ENCODE assay signal across 22 cellular contexts in the genomic region with DNA sequence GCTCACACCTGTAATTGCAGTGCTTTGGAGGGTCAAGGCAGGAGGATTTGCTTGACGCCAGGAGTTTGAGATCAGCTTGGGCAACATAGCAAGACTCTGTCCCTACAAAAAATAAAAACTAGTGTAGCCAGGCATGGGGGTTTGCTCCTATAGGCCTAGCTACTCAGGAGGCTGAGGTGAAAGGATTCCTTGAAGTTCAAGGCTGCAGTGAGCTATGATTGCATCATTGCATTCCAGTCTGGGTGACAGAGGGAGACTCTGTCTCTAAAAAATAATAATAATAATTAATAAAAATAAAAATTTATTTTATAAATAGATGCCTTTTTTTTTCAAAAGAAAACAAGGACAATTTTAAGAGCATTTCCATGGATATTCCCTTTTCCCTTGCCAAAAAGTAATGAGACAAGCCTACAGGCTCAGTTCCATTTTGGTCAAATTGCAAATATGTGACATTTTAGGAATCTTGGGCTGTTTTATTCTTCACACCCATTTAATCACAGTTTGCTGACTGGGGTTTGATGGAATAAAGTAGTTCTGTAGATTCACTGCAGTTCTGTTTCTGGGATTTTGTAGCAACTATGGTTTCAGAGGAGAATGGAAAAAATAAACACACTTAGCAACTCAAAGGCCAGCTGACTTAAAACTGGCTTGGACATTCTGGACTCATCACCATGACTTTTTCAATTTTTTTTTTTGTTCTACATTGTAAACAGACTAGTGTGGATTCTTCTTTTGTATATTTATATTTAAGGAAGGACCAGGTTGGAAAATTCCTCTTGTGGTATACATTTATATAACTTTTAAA. TPM values are rescaled to one million over a fixed set of nuclear protein-coding genes. Genes with fewer than 3 reads are reported as not detected.
A peak's percentile ranks its signal among the peaks of the same experiment; 100 is the strongest.
DNase-seq lines count a peak whose midpoint lies in the region; ATAC-seq and TF ChIP-seq lines count a peak whose summit lies in the region.
"Had no signal": no experiment of that assay in that cellular context is flagged by ENCODE, and none has a peak within 500 bp of the region (broad histone marks: within the 10 kb centered on the region; RNA-seq: fewer than 3 reads in every experiment).

No MANE protein-coding gene starts in this region.

- DNase-seq in AG20443 (ENCODE audit: low spot score) (peak; percentile 11), adrenal gland (peak in 4 of 7 donors; percentile 14 to 29 (median 22)), iris pigment epithelial cell (ENCODE audit: low read depth) (peak; percentile 17), osteoblast (ENCODE audit: insufficient read length, low spot score, missing footprints) (peak; percentile 30), foreskin keratinocyte (no peak), chondrocyte (ENCODE audit: low spot score) (no peak)
- no peak for DNase-seq in stimulated activated CD4-positive, alpha-beta T cell treated with anti-CD3 and anti-CD28 coated beads, Interleukin-4, amount 100 ng/mL, for 4 hours
- DNase-seq: Calu3; CD8-positive, alpha-beta memory T cell; DMS79 treated with DMSO at 0.1 percent for 48 hours; GF-D8; KG1; MG63; NCI-H1105 treated with DMSO at 0.1 percent for 48 hours; NCI-H146; NCI-H2029; NCI-H446 treated with DMSO at 0.1 percent for 48 hours; NCI-H526 treated with DMSO at 0.1 percent for 48 hours; Right ventricle myocardium superior; RPMI8226 had no signal

- H3K9me3 ChIP-seq in adrenal gland (replicated peaks in 1 of 3) (no peaks in the 10 kb centered on the region), osteoblast (ENCODE audit: low read depth, low read length) (no peaks in the 10 kb centered on the region)
- H3K9me3 ChIP-seq: MG63 had no signal

- H3K27ac ChIP-seq in adrenal gland = no peak overlapping the region
- H3K27ac ChIP-seq in osteoblast (ENCODE audit: low read depth, low read length) = no peak overlapping the region
- no peak overlapping the region for H3K27ac ChIP-seq in foreskin keratinocyte

- H2AFZ ChIP-seq in osteoblast (ENCODE audit: low read length) = no peak overlapping the region

- H3K79me2 ChIP-seq in osteoblast (ENCODE audit: insufficient read depth, low read length) = no peaks in the 10 kb centered on the region

- H3K36me3 ChIP-seq in adrenal gland (replicated peaks in 1 of 2) (no peaks in the 10 kb centered on the region), osteoblast (ENCODE audit: insufficient read depth, low read length) (no peaks in the 10 kb centered on the region)
- H3K36me3 ChIP-seq: MG63 had no signal

- H3K9me3 Mint-ChIP-seq in chondrocyte (ENCODE audit: low read depth) = no peaks in the 10 kb centered on the region
- H3K9me3 Mint-ChIP-seq: CD8-positive, alpha-beta memory T cell had no signal

- no peaks in the 10 kb centered on the region for H3K27me3 Mint-ChIP-seq in chondrocyte (ENCODE audit: low read depth)
- H3K27me3 Mint-ChIP-seq: B cell had no signal

- H3K27me3 ChIP-seq in adrenal gland (no peaks in the 10 kb centered on the region), osteoblast (ENCODE audit: insufficient read depth, low read length) (no peaks in the 10 kb centered on the region), foreskin keratinocyte (no peaks in the 10 kb centered on the region)
- H3K27me3 ChIP-seq: MG63 had no signal

- TF ChIP-seq CTCF in adrenal gland (IDR thresholded peaks at IDR 0.05) (no peak), osteoblast (IDR thresholded peaks at IDR 0.05; ENCODE audit: extremely low read depth, low read depth, low read length) (no peak), foreskin keratinocyte (conservative IDR thresholded peaks at IDR 0.05) (no peak), chondrocyte (IDR thresholded peaks at IDR 0.05) (no peak)

- H4K20me1 ChIP-seq in osteoblast (ENCODE audit: insufficient read depth, low read length) = no peaks in the 10 kb centered on the region

- 62 to 80% (median 67%) methylated on average over 1 of the region's 1 CpG for WGBS in adrenal gland, 4 donors

- no peaks in the 10 kb centered on the region for H3K36me3 Mint-ChIP-seq in chondrocyte (ENCODE audit: low read depth)
- H3K36me3 Mint-ChIP-seq: CD14-positive monocyte; CD8-positive, alpha-beta memory T cell had no signal

- intact Hi-C loops in adrenal gland (cut with DNase I) = no loop called here

- no peak overlapping the region for H3K4me2 ChIP-seq in osteoblast (ENCODE audit: insufficient read depth, low read length)

- peaks cover 4% of the 10 kb centered on the region for H3K4me1 Mint-ChIP-seq in chondrocyte (ENCODE audit: low read depth)
- H3K4me1 Mint-ChIP-seq: B cell; CD14-positive monocyte; CD8-positive, alpha-beta memory T cell had no signal

- H3K4me1 ChIP-seq in adrenal gland (replicated peaks in 1 of 2) (peaks cover 0 to 4% of the 10 kb centered on the region in 2 donors), osteoblast (ENCODE audit: insufficient read depth, low read length) (no peaks in the 10 kb centered on the region), foreskin keratinocyte (no peaks in the 10 kb centered on the region)

- no peak overlapping the region for H3K27ac Mint-ChIP-seq in chondrocyte (ENCODE audit: unreplicated experiment)
- H3K27ac Mint-ChIP-seq: B cell; CD14-positive monocyte; CD8-positive, alpha-beta memory T cell had no signal

- ATAC-seq in foreskin keratinocyte = no peak

- no peak for TF ChIP-seq POLR2A in adrenal gland (IDR thresholded peaks at IDR 0.05)

- H3K4me3 Mint-ChIP-seq in chondrocyte (ENCODE audit: unreplicated experiment) = no peak overlapping the region
- H3K4me3 Mint-ChIP-seq: B cell; CD14-positive monocyte; CD8-positive, alpha-beta memory T cell had no signal

- H3K4me3 ChIP-seq in adrenal gland (no peak overlapping the region), osteoblast (ENCODE audit: insufficient read depth, low read length) (no peak overlapping the region)
- H3K4me3 ChIP-seq: MG63 had no signal

RNA-seq across cellular contexts. Expression of gene ARHGAP21, which starts 48.5 kb away (rescaled TPM):
- total RNA-seq in adrenal gland = 100 to 1,000 TPM in 5 of 8 donors, 10 to 100 TPM in 3; 80.4 to 160 (median 122) TPM
- 10 to 100 TPM; 45.2 to 74.1 (median 66.6) TPM for polyA plus RNA-seq in adrenal gland
- total RNA-seq in osteoblast = 140 and 165 TPM in 2 replicates
- 103 and 113 TPM in 2 replicates for total RNA-seq in foreskin keratinocyte
- polyA plus RNA-seq in foreskin keratinocyte = 21.2 and 23.9 TPM in 2 replicates
- total RNA-seq in chondrocyte = 97.7 to 162 TPM (median 108 TPM) in 3 replicates

Comparison
In these comparisons a context has a peak if more than half of its experiments do, and no peak if none do; other contexts are left out.
1. DNase-seq: peak in AG20443 (single experiment), adrenal gland (4 of 7), iris pigment epithelial cell (single experiment) and osteoblast (single experiment); none in stimulated activated CD4-positive, alpha-beta T cell treated with anti-CD3 and anti-CD28 coated beads, Interleukin-4, amount 100 ng/mL, for 4 hours (0 of 2), foreskin keratinocyte (0 of 2) and chondrocyte (single experiment).